16 cellular contexts compared by ENCODE assay signal in the genomic region with DNA sequence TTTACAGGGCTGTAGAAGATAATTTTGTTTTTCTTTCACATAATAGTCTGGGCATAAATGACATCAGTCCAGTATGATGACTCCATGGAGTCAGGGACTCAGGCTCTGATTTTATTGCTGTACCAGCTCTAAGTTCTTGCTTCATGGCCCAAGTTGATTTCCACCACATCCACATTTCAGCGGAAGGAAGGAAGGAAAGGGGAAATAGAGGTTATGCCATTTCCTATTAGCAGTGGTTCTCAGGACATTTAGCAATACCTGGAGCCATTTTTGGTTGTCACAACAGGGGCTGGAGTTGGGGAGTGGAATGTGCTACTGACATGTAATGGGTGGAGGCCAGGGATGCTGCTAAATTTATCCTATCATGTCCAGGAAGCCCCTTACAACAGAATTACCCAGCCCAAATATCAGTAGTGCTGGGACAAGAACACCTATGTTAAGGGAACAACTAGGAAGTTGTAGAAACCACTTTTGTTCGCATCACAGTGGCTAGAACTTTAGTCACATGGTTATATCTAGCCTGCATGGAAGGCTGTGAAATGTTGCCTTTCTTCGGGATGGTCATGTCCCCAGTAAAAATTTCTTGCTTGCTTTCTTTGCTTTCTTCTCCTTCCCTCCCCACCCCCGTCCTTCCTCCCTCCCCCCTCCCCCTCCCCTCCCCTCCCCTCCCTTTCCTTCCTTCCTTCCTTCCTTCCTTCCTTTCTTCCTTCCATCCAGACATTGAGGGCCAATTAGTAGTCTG. TPM values are rescaled to one million over a fixed set of nuclear protein-coding genes. Genes with fewer than 3 reads are reported as not detected.
"Had no signal": no experiment of that assay in that cellular context is flagged by ENCODE, and none has a peak within 500 bp of the region (broad histone marks: within the 10 kb centered on the region; RNA-seq: fewer than 3 reads in every experiment).

No MANE protein-coding gene starts in this region.

- H3K27me3 ChIP-seq: cardiac muscle cell, colonic mucosa, ovary, stomach had no signal

- H3K4me1 ChIP-seq: colonic mucosa had no signal

- H3K27ac ChIP-seq: cardiac muscle cell, colonic mucosa, left ventricle myocardium inferior, ovary, stomach, thoracic aorta had no signal

- H3K27me3 Mint-ChIP-seq: T-helper 17 cell had no signal

- DNase-seq: activated T-cell treated with anti-CD3 and anti-CD28 coated beads, Interleukin-2, amount 50 U/mL, for 48 hours; colonic mucosa; effector CD8-positive, alpha-beta T cell; kidney; left ventricle myocardium inferior; mesenchymal stem cell; ovary; stimulated activated CD4-positive, alpha-beta T cell treated with anti-CD3 and anti-CD28 coated beads, Interleukin-15, amount 100 ng/mL, for 24 hours; stimulated activated CD4-positive, alpha-beta T cell treated with anti-CD3 and anti-CD28 coated beads, Interleukin-4, amount 100 ng/mL, for 24 hours; stomach; T-helper 17 cell had no signal

- H3K4me3 ChIP-seq: cardiac muscle cell, colonic mucosa, left ventricle myocardium inferior, ovary, stomach, thoracic aorta had no signal

- H3K9me3 Mint-ChIP-seq: neural crest cell had no signal

- H3K27ac Mint-ChIP-seq: T-helper 17 cell had no signal

- H3K4me1 Mint-ChIP-seq: neural crest cell had no signal

- ATAC-seq: T-helper 17 cell had no signal

- H3K36me3 ChIP-seq: cardiac muscle cell, colonic mucosa, left ventricle myocardium inferior, ovary, thoracic aorta had no signal

- H3K4me3 Mint-ChIP-seq: neural crest cell, T-helper 17 cell had no signal

- H3K9me3 ChIP-seq: colonic mucosa, left ventricle myocardium inferior, ovary, stomach, thoracic aorta had no signal

RNA-seq across cellular contexts. Expression of gene SLC22A13, which starts 58.2 kb away (rescaled TPM):
- total RNA-seq: epithelial cell of proximal tubule, left ventricle myocardium inferior had no signal
- polyA plus RNA-seq: ovary, urinary bladder had no signal
